Comparison of ENCODE assay signal across 1 cellular context in genomic region chr17:43211480-43212402, GRCh38.
TF ChIP-seq lines count a peak whose summit lies in the region.

A gene with protein sequence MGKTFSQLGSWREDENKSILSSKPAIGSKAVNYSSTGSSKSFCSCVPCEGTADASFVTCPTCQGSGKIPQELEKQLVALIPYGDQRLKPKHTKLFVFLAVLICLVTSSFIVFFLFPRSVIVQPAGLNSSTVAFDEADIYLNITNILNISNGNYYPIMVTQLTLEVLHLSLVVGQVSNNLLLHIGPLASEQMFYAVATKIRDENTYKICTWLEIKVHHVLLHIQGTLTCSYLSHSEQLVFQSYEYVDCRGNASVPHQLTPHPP (plus strand): TSS chr17:43211875. CDS start chr17:43213042, 1,167 bp downstream.

TF ChIP-seq in K562, 482 proteins besides CTCF, POLR2A, EP300 and RAD21 (continued from another document):
- TF ChIP-seq, protein P1, sequence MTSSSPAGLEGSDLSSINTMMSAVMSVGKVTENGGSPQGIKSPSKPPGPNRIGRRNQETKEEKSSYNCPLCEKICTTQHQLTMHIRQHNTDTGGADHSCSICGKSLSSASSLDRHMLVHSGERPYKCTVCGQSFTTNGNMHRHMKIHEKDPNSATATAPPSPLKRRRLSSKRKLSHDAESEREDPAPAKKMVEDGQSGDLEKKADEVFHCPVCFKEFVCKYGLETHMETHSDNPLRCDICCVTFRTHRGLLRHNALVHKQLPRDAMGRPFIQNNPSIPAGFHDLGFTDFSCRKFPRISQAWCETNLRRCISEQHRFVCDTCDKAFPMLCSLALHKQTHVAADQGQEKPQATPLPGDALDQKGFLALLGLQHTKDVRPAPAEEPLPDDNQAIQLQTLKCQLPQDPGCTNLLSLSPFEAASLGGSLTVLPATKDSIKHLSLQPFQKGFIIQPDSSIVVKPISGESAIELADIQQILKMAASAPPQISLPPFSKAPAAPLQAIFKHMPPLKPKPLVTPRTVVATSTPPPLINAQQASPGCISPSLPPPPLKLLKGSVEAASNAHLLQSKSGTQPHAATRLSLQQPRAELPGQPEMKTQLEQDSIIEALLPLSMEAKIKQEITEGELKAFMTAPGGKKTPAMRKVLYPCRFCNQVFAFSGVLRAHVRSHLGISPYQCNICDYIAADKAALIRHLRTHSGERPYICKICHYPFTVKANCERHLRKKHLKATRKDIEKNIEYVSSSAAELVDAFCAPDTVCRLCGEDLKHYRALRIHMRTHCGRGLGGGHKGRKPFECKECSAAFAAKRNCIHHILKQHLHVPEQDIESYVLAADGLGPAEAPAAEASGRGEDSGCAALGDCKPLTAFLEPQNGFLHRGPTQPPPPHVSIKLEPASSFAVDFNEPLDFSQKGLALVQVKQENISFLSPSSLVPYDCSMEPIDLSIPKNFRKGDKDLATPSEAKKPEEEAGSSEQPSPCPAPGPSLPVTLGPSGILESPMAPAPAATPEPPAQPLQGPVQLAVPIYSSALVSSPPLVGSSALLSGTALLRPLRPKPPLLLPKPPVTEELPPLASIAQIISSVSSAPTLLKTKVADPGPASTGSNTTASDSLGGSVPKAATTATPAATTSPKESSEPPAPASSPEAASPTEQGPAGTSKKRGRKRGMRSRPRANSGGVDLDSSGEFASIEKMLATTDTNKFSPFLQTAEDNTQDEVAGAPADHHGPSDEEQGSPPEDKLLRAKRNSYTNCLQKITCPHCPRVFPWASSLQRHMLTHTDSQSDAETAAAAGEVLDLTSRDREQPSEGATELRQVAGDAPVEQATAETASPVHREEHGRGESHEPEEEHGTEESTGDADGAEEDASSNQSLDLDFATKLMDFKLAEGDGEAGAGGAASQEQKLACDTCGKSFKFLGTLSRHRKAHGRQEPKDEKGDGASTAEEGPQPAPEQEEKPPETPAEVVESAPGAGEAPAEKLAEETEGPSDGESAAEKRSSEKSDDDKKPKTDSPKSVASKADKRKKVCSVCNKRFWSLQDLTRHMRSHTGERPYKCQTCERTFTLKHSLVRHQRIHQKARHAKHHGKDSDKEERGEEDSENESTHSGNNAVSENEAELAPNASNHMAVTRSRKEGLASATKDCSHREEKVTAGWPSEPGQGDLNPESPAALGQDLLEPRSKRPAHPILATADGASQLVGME (CRISPR knock-in tag; IDR thresholded peaks at IDR 0.05) = no peak
